15 cellular contexts compared by ENCODE assay signal in genomic region chr5:32147236-32147635, GRCh38. TPM values are rescaled to one million over a fixed set of nuclear protein-coding genes. Genes with fewer than 3 reads are reported as not detected.
DNase-seq lines count a peak whose midpoint lies in the region; ATAC-seq and TF ChIP-seq lines count a peak whose summit lies in the region.
"Had no signal": no experiment of that assay in that cellular context is flagged by ENCODE, and none has a peak within 500 bp of the region (broad histone marks: within the 10 kb centered on the region; RNA-seq: fewer than 3 reads in every experiment).

No MANE protein-coding gene starts in this region.

- DNase-seq in SIG-M5 (lab: John Stamatoyannopoulos, UW) (peak; percentile 5), left cardiac atrium (no peak), smooth muscle cell (lab: John Stamatoyannopoulos, UW; ENCODE audit: unreplicated experiment) (no peak), nucleus accumbens (lab: John Stamatoyannopoulos, UW) (no peak), NCI-H1694 treated with DMSO at 0.1 percent for 48 hours (lab: John Stamatoyannopoulos, UW) (no peak)
- DNase-seq: colonic mucosa; GDM1; hippocampal formation; NCI-H187 treated with DMSO at 0.1 percent for 48 hours; SHP77 treated with DMSO at 0.1 percent for 48 hours; sigmoid colon; stimulated activated naive CD4-positive, alpha-beta T cell; uterus had no signal

- POLR2A ChIA-PET in HEK293 (lab: Yijun Ruan, JAX) = no interaction called here

- H3K4me2 ChIP-seq in smooth muscle cell = no peak overlapping the region

- H3K9ac ChIP-seq in smooth muscle cell (ENCODE audit: low read depth) = no peak overlapping the region

- H3F3A ChIP-seq in smooth muscle cell (ENCODE audit: low read depth) = no peaks in the 10 kb centered on the region

- CTCF ChIA-PET in HEK293 (lab: Yijun Ruan, JAX) = no interaction called here

- H3K9me3 ChIP-seq in HEK293 (ENCODE audit: control insufficient read depth, insufficient read depth, low read depth, low read length) (no peaks in the 10 kb centered on the region), smooth muscle cell (replicated peaks; ENCODE audit: low read depth) (no peaks in the 10 kb centered on the region)
- H3K9me3 ChIP-seq: colonic mucosa, sigmoid colon, uterus had no signal

- H3K27me3 ChIP-seq in smooth muscle cell (ENCODE audit: low read depth) = no peaks in the 10 kb centered on the region
- H3K27me3 ChIP-seq: colonic mucosa, sigmoid colon, uterus had no signal

- H2AFZ ChIP-seq in smooth muscle cell (ENCODE audit: low read depth) = no peak overlapping the region

- H3K36me3 ChIP-seq in HEK293 (ENCODE audit: control insufficient read depth in 2 of 2, insufficient read depth in 1 of 2, low read length in 2 of 2) = peaks cover 2 to 6% of the 10 kb centered on the region in 2 experiments; a peak in 2 of 3 replicates
- no peaks in the 10 kb centered on the region for H3K36me3 ChIP-seq in smooth muscle cell (ENCODE audit: low read depth)
- H3K36me3 ChIP-seq: colonic mucosa, sigmoid colon, uterus had no signal

- H3K4me1 ChIP-seq in HEK293 (ENCODE audit: control insufficient read depth, insufficient read depth, low read length) (peaks cover 51% of the 10 kb centered on the region), smooth muscle cell (ENCODE audit: low read depth) (no peaks in the 10 kb centered on the region)

- intact Hi-C loops in left cardiac atrium (cut with DNase I) = no loop called here

- ATAC-seq in left cardiac atrium (peak; percentile 22 to 28), GM21526 (IDR thresholded peaks at IDR 0.05; ENCODE audit: low FRiP score, unreplicated experiment) (no peak)

- H3K27ac ChIP-seq in HEK293 (ENCODE audit: extremely low read depth, low read depth, low read length) (no peak overlapping the region), smooth muscle cell (ENCODE audit: low read depth) (peak overlapping the region; percentile 2)
- H3K27ac ChIP-seq: colonic mucosa, uterus had no signal

- peaks cover 90% of the 10 kb centered on the region for H3K79me2 ChIP-seq in smooth muscle cell (ENCODE audit: low read depth)

- TF ChIP-seq CTCF in HEK293 (tag by site-specific recombination; IDR thresholded peaks at IDR 0.05) = no peak
- TF ChIP-seq CTCF in smooth muscle cell (IDR thresholded peaks at IDR 0.05; ENCODE audit: borderline replicate concordance, insufficient read depth, poor library complexity, severe bottlenecking) = no peak

- 77% methylated on average over 3 of the region's 3 CpGs for WGBS in smooth muscle cell (ENCODE audit: low lambda C conversion rate)

- H4K20me1 ChIP-seq in smooth muscle cell (ENCODE audit: low read depth) = peaks cover 90% of the 10 kb centered on the region

- H3K4me3 ChIP-seq in HEK293 (ENCODE audit: low read depth, low read length) (no peak overlapping the region), smooth muscle cell (no peak overlapping the region)
- H3K4me3 ChIP-seq: colonic mucosa, sigmoid colon, uterus had no signal

TF ChIP-seq in HEK293, 187 proteins besides CTCF, POLR2A, EP300 and RAD21:
- TF ChIP-seq ZBTB17 (tag by site-specific recombination; IDR thresholded peaks at IDR 0.05) = 0 out of 2 replicates have a peak, but pooled peaks have one; percentile 20
- TF ChIP-seq ZNF548 (tag by site-specific recombination; IDR thresholded peaks at IDR 0.05) = no peak
- TF ChIP-seq ZNF501 (tag by site-specific recombination; IDR thresholded peaks at IDR 0.05) = no peak

RNA-seq across cellular contexts. Expression of gene GOLPH3, which starts 26.9 kb away (rescaled TPM):
- total RNA-seq in left cardiac atrium (10 to 100 TPM; 48.0 to 72.2 TPM), smooth muscle cell (108 and 112 TPM in 2 replicates)
- polyA plus RNA-seq in smooth muscle cell = 91.6 and 95.3 TPM in 2 replicates
